13 cellular contexts compared by ENCODE assay signal in genomic region chr14:55572578-55572977, GRCh38. TPM values are rescaled to one million over a fixed set of nuclear protein-coding genes. Genes with fewer than 3 reads are reported as not detected.
DNase-seq lines count a peak whose midpoint lies in the region; ATAC-seq lines count a peak whose summit lies in the region.
"Had no signal": no experiment of that assay in that cellular context is flagged by ENCODE, and none has a peak within 500 bp of the region (broad histone marks: within the 10 kb centered on the region; RNA-seq: fewer than 3 reads in every experiment).

No MANE protein-coding gene starts in this region.

- peak; percentile 87 for DNase-seq in NCI-H1092 treated with DMSO at 0.1 percent for 48 hours (lab: John Stamatoyannopoulos, UW)
- DNase-seq in NCI-H2196 treated with DMSO at 0.1 percent for 48 hours (lab: John Stamatoyannopoulos, UW; ENCODE audit: unreplicated experiment), result peak; percentile 43
- no peak for DNase-seq in T-helper 17 cell
- peak in 2 of 3 donors; percentile 53 to 56 for DNase-seq in right cardiac atrium
- DNase-seq in mucosa of gallbladder (ENCODE audit: low spot score), result no peak
- DNase-seq in A172 (ENCODE audit: low spot score), result no peak
- no peak for DNase-seq in activated CD8-positive, alpha-beta memory T cell treated with anti-CD3 and anti-CD28 coated beads for 24 hours
- DNase-seq: activated CD4-positive, alpha-beta T cell treated with anti-CD3 and anti-CD28 coated beads for 1 hour; activated naive CD8-positive, alpha-beta T cell treated with anti-CD3 and anti-CD28 coated beads, Interleukin-2, amount 50 U/mL, for 24 hours; activated T-cell treated with anti-CD3 and anti-CD28 coated beads for 4 hours; CD8-positive, alpha-beta T cell; colonic mucosa had no signal

- H3K4me3 ChIP-seq in right cardiac atrium (ENCODE audit: low read length), result no peak overlapping the region
- H3K4me3 ChIP-seq: colonic mucosa had no signal

- H3K9me3 ChIP-seq in T-helper 17 cell (ENCODE audit: control insufficient read depth, low read length, poor library complexity, severe bottlenecking) (no peaks in the 10 kb centered on the region), right cardiac atrium (ENCODE audit: control insufficient read depth, low read length) (no peaks in the 10 kb centered on the region)
- H3K9me3 ChIP-seq: colonic mucosa had no signal

- no peak overlapping the region for H3K4me3 Mint-ChIP-seq in T-helper 17 cell
- H3K4me3 Mint-ChIP-seq: activated naive CD8-positive, alpha-beta T cell treated with anti-CD3 and anti-CD28 coated beads, Interleukin-2, amount 50 U/mL, for 24 hours; CD8-positive, alpha-beta T cell had no signal

- peaks cover 2% of the 10 kb centered on the region for H3K36me3 Mint-ChIP-seq in T-helper 17 cell (ENCODE audit: low read depth)
- H3K36me3 Mint-ChIP-seq: CD8-positive, alpha-beta T cell had no signal

- peaks cover 14% of the 10 kb centered on the region for H3K27me3 Mint-ChIP-seq in T-helper 17 cell

- H3K27me3 ChIP-seq in right cardiac atrium (ENCODE audit: control insufficient read depth, insufficient read depth), result no peaks in the 10 kb centered on the region
- H3K27me3 ChIP-seq: colonic mucosa had no signal

- H3K27ac Mint-ChIP-seq in T-helper 17 cell, result peak overlapping the region; percentile 11
- H3K27ac Mint-ChIP-seq: activated naive CD8-positive, alpha-beta T cell treated with anti-CD3 and anti-CD28 coated beads, Interleukin-2, amount 50 U/mL, for 24 hours; CD8-positive, alpha-beta T cell had no signal

- ATAC-seq in T-helper 17 cell (no peak), right cardiac atrium (peak; percentile 31 to 54)
- ATAC-seq: activated naive CD8-positive, alpha-beta T cell treated with anti-CD3 and anti-CD28 coated beads, Interleukin-2, amount 50 U/mL, for 24 hours; CD8-positive, alpha-beta T cell; HCT116 had no signal

- no peak overlapping the region for H3K27ac ChIP-seq in right cardiac atrium (ENCODE audit: low read length)
- H3K27ac ChIP-seq: colonic mucosa had no signal

- no peaks in the 10 kb centered on the region for H3K4me1 Mint-ChIP-seq in T-helper 17 cell

- intact Hi-C loops in right cardiac atrium (cut with DNase I), result loop anchor here in 1 of 4 donors (10.0 kb wide), 1 partner anchor 128 kb away; the partner anchor contains the start of gene TBPL2

- H3K4me1 ChIP-seq in right cardiac atrium (ENCODE audit: control insufficient read depth, insufficient read depth, low read length), result no peaks in the 10 kb centered on the region
- H3K4me1 ChIP-seq: colonic mucosa had no signal

- WGBS in right cardiac atrium, result 35% methylated on average over 4 of the region's 4 CpGs

RNA-seq across cellular contexts. Expression of gene KTN1, which starts 7.4 kb away (rescaled TPM):
- total RNA-seq in T-helper 17 cell (10 to 100 TPM; 81.6 to 83.5 TPM), right cardiac atrium (100 to 1,000 TPM; 187 to 232 (median 214) TPM), mucosa of gallbladder (114 TPM)
- 146 TPM for polyA plus RNA-seq in right cardiac atrium
- total RNA-seq in A172 (2014; rRNA removed; shearing (Covaris generic)), result 64.4 and 77.9 TPM in 2 replicates

Comparison
In these comparisons a context has a peak if more than half of its experiments do, and no peak if none do; other contexts are left out.
1. DNase-seq: peak in NCI-H1092 treated with DMSO at 0.1 percent for 48 hours (single experiment), NCI-H2196 treated with DMSO at 0.1 percent for 48 hours (single experiment) and right cardiac atrium (2 of 3); none in T-helper 17 cell (0 of 3), mucosa of gallbladder (single experiment), A172 (single experiment) and activated CD8-positive, alpha-beta memory T cell treated with anti-CD3 and anti-CD28 coated beads for 24 hours (single experiment).